23 cellular contexts compared by ENCODE assay signal in the genomic region with DNA sequence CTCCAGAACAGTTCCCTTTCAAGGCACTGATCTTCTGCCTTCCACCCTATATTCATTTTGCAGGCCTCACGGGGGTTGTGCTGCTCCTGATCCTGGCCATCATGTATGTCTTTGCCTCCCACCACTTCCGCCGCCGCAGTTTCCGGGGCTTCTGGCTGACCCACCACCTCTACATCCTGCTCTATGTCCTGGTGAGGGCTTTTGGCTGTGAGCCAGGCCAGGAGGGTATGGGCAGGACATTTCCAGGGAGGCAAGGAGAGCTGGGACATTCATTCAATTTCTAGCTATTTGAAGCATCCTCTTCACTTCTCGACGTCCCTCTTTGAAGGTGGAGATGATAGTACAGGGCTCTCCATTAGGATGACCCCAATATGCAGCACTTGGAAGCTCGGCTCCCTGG. TPM values are rescaled to one million over a fixed set of nuclear protein-coding genes. Genes with fewer than 3 reads are reported as not detected.
"Had no signal": no experiment of that assay in that cellular context is flagged by ENCODE, and none has a peak within 500 bp of the region (broad histone marks: within the 10 kb centered on the region; RNA-seq: fewer than 3 reads in every experiment).

No MANE protein-coding gene starts in this region.

- H3K27me3 ChIP-seq: gastrocnemius medialis, right atrium auricular region, sigmoid colon, testis, transverse colon had no signal

- H3K27ac ChIP-seq: gastrocnemius medialis, left ventricle myocardium inferior, lower lobe of right lung, right atrium auricular region, sigmoid colon, testis, transverse colon had no signal

- H3K4me1 ChIP-seq: gastrocnemius medialis, left ventricle myocardium inferior, right atrium auricular region, sigmoid colon, testis, transverse colon had no signal

- H3K4me3 ChIP-seq: gastrocnemius medialis, left ventricle myocardium inferior, lower lobe of right lung, right atrium auricular region, sigmoid colon, skin epidermis, testis, transverse colon had no signal

- H3K9me3 ChIP-seq: gastrocnemius medialis, left ventricle myocardium inferior, lower lobe of right lung, right atrium auricular region, sigmoid colon, testis, transverse colon had no signal

- DNase-seq: gastrocnemius medialis; immature natural killer cell; left cardiac atrium; left ventricle myocardium inferior; lower lobe of right lung; natural killer cell; sigmoid colon; stimulated activated CD4-positive, alpha-beta T cell treated with anti-CD3 and anti-CD28 coated beads, Interleukin-2, amount 100 ng/mL, for 24 hours; stimulated activated CD4-positive, alpha-beta T cell treated with anti-CD3 and anti-CD28 coated beads, Interleukin-4, amount 100 ng/mL, for 4 hours; stimulated activated naive B cell treated with anti-CD40 and anti-IgM and Interleukin-4, amounts not matched to agents 10 μg/mL and 1 μg/mL and 100 μg/mL, for 72 hours; stimulated activated naive CD8-positive, alpha-beta T cell treated with anti-CD3 and anti-CD28 coated beads, Interleukin-15, amount 100 ng/mL, for 72 hours; testis; transverse colon had no signal

- H3K36me3 ChIP-seq: gastrocnemius medialis, right atrium auricular region, transverse colon had no signal

RNA-seq across cellular contexts. Expression of gene DUOX1, which starts 25.9 kb away (rescaled TPM):
- total RNA-seq: endothelial cell of umbilical vein, fibroblast of villous mesenchyme, myocyte, neural crest cell, osteocyte had no signal
- polyA plus RNA-seq: endothelial cell of umbilical vein had no signal

RNA-seq across cellular contexts. Expression of gene DUOXA1, which starts 26.1 kb away (rescaled TPM):
- total RNA-seq: endothelial cell of umbilical vein, fibroblast of villous mesenchyme, gastrocnemius medialis, myocyte, neural crest cell, osteocyte had no signal
- polyA plus RNA-seq: immature natural killer cell had no signal

RNA-seq across cellular contexts. Expression of gene DUOXA2, which starts 41.6 kb away (rescaled TPM):
- total RNA-seq: endothelial cell of umbilical vein, fibroblast of villous mesenchyme, gastrocnemius medialis, left cardiac atrium, left ventricle myocardium inferior, lower lobe of right lung, mesothelial cell of epicardium, myocyte, natural killer cell, neural crest cell, osteocyte, right atrium auricular region, subcutaneous adipose tissue had no signal
- polyA plus RNA-seq: endothelial cell of umbilical vein, immature natural killer cell, keratinocyte had no signal

RNA-seq across cellular contexts. Expression of gene DUOX2, which starts 41.8 kb away (rescaled TPM):
- total RNA-seq: endothelial cell of umbilical vein, fibroblast of villous mesenchyme, gastrocnemius medialis, myocyte, osteocyte had no signal
- polyA plus RNA-seq: immature natural killer cell had no signal
